27 cellular contexts compared by ENCODE assay signal in genomic region chr2:218863021-218863520, GRCh38. TPM values are rescaled to one million over a fixed set of nuclear protein-coding genes. Genes with fewer than 3 reads are reported as not detected.
DNase-seq lines count a peak whose midpoint lies in the region; ATAC-seq and TF ChIP-seq lines count a peak whose summit lies in the region.
"Had no signal": no experiment of that assay in that cellular context is flagged by ENCODE, and none has a peak within 500 bp of the region (broad histone marks: within the 10 kb centered on the region; RNA-seq: fewer than 3 reads in every experiment).

No MANE protein-coding gene starts in this region.

- no peaks in the 10 kb centered on the region for H3K36me3 Mint-ChIP-seq in natural killer cell treated with Interleukin-12 subunit alpha and Interleukin-12 subunit beta and Interleukin-15 and Interleukin-18, amount 100 ng/mL, for 72 hours
- H3K36me3 Mint-ChIP-seq in natural killer cell (no peaks in the 10 kb centered on the region), endodermal cell (ENCODE audit: low read depth) (no peaks in the 10 kb centered on the region), T-helper 17 cell (ENCODE audit: low read depth) (peaks cover 14% of the 10 kb centered on the region)
- H3K36me3 Mint-ChIP-seq: CD4-positive, alpha-beta memory T cell had no signal

- H3K4me1 Mint-ChIP-seq in natural killer cell treated with Interleukin-12 subunit alpha and Interleukin-12 subunit beta and Interleukin-15 and Interleukin-18, amount 100 ng/mL, for 72 hours (ENCODE audit: low read depth in 2 of 2), result peaks cover 4 to 8% of the 10 kb centered on the region in 2 donors
- H3K4me1 Mint-ChIP-seq in natural killer cell (peaks cover 0 to 13% of the 10 kb centered on the region in 2 donors), endodermal cell (peaks cover 13% of the 10 kb centered on the region), T-helper 17 cell (peaks cover 14% of the 10 kb centered on the region)

- 87 to 92% methylated on average over 2 to 3 of the region's 3 CpGs for whole genome bisulfite sequencing in endodermal cell (ENCODE audit: insufficient coverage in 1 of 2, insufficient read length in 1 of 2), 2 experiments
- 70 to 71% methylated on average over 3 of the region's 3 CpGs for WGBS in heart right ventricle, 2 donors

- no peak overlapping the region for H3K4me3 Mint-ChIP-seq in natural killer cell treated with Interleukin-12 subunit alpha and Interleukin-12 subunit beta and Interleukin-15 and Interleukin-18, amount 100 ng/mL, for 72 hours
- H3K4me3 Mint-ChIP-seq in natural killer cell (no peak overlapping the region), endodermal cell (no peak overlapping the region), T-helper 17 cell (no peak overlapping the region)
- H3K4me3 Mint-ChIP-seq: CD4-positive, alpha-beta memory T cell had no signal

- no peaks in the 10 kb centered on the region for H3K9me3 Mint-ChIP-seq in natural killer cell treated with Interleukin-12 subunit alpha and Interleukin-12 subunit beta and Interleukin-15 and Interleukin-18, amount 100 ng/mL, for 72 hours
- H3K9me3 Mint-ChIP-seq in natural killer cell (no peaks in the 10 kb centered on the region), endodermal cell (no peaks in the 10 kb centered on the region)
- H3K9me3 Mint-ChIP-seq: CD4-positive, alpha-beta memory T cell had no signal

- H3K4me3 ChIP-seq in endodermal cell (ENCODE audit: low read length) (no peak overlapping the region), heart right ventricle (no peak overlapping the region)
- H3K4me3 ChIP-seq: A549, GM12878 had no signal

- TF ChIP-seq CTCF in natural killer cell (IDR thresholded peaks at IDR 0.05) (no peak), endodermal cell (conservative IDR thresholded peaks at IDR 0.05) (no peak), heart right ventricle (IDR thresholded peaks at IDR 0.05) (no peak)

- no peaks in the 10 kb centered on the region for H3K36me3 ChIP-seq in endodermal cell (ENCODE audit: control insufficient read depth, insufficient read depth, low read length)
- no peaks in the 10 kb centered on the region for H3K36me3 ChIP-seq in heart right ventricle

- peaks cover 8% of the 10 kb centered on the region for H3K4me1 ChIP-seq in endodermal cell (ENCODE audit: control insufficient read depth, insufficient read depth, low read length)
- peaks cover 7 to 25% (median 16%) of the 10 kb centered on the region in 9 donors for H3K4me1 ChIP-seq in heart right ventricle

- H3K27ac Mint-ChIP-seq in natural killer cell treated with Interleukin-12 subunit alpha and Interleukin-12 subunit beta and Interleukin-15 and Interleukin-18, amount 100 ng/mL, for 72 hours, result no peak overlapping the region
- no peak overlapping the region for H3K27ac Mint-ChIP-seq in natural killer cell
- H3K27ac Mint-ChIP-seq in endodermal cell, result no peak overlapping the region
- no peak overlapping the region for H3K27ac Mint-ChIP-seq in T-helper 17 cell
- H3K27ac Mint-ChIP-seq: CD4-positive, alpha-beta memory T cell had no signal

- no peak overlapping the region for H3K9ac ChIP-seq in endodermal cell (ENCODE audit: extremely low read depth, low read length, poor library complexity, severe bottlenecking)

- H3K27me3 Mint-ChIP-seq in natural killer cell treated with Interleukin-12 subunit alpha and Interleukin-12 subunit beta and Interleukin-15 and Interleukin-18, amount 100 ng/mL, for 72 hours, result peaks cover 50 to 54% of the 10 kb centered on the region in 2 donors
- H3K27me3 Mint-ChIP-seq in natural killer cell (ENCODE audit: low read depth in 2 of 2) (peaks cover 56 to 63% of the 10 kb centered on the region in 2 donors), endodermal cell (ENCODE audit: insufficient read depth) (peaks cover 93% of the 10 kb centered on the region), T-helper 17 cell (peaks cover 83% of the 10 kb centered on the region)

- intact Hi-C loops in natural killer cell (cut with micrococcal nuclease), result no loop called here
- intact Hi-C loops in sciatic nerve (cut with DNase I), result no loop called here
- intact Hi-C loops in heart right ventricle (cut with DNase I), result no loop called here

- peaks cover 94% of the 10 kb centered on the region for H3K27me3 ChIP-seq in endodermal cell (ENCODE audit: control insufficient read depth, insufficient read depth, low read length, poor library complexity, severe bottlenecking)
- H3K27me3 ChIP-seq in heart right ventricle, result peaks cover 8 to 96% (median 85%) of the 10 kb centered on the region in 7 donors

- peak; percentile 18 for DNase-seq in natural killer cell treated with Interleukin-12 subunit alpha and Interleukin-12 subunit beta and Interleukin-15 and Interleukin-18, amount 100 ng/mL, for 72 hours (ENCODE audit: low spot score)
- DNase-seq in natural killer cell, result no peak
- peak; percentile 26 for DNase-seq in endodermal cell
- DNase-seq in sciatic nerve (ENCODE audit: low spot score), result peak; percentile 38
- no peak for DNase-seq in LoVo (ENCODE audit: low spot score)
- no peak for DNase-seq in T-helper 17 cell
- no peak for DNase-seq in heart right ventricle
- DNase-seq: AML-193; C1 segment of cervical spinal cord; CD4-positive, alpha-beta memory T cell; COR-L47; DMS53; GOT3; HCEC 1CT; IMR-90; KG1; NCI-H1048; NCI-H1417; NCI-H1694; NCI-H2029 treated with DMSO at 0.1 percent for 48 hours; NCI-H446 treated with DMSO at 0.1 percent for 48 hours; NCI-H526; NCI-H82; NK-92 treated with Interleukin-12 subunit alpha and Interleukin-12 subunit beta, amount 100 ng/mL, for 24 hours; PC-3 had no signal

- H3K27ac ChIP-seq in endodermal cell (ENCODE audit: low read depth, low read length) (no peak overlapping the region), heart right ventricle (no peak overlapping the region)
- H3K27ac ChIP-seq: A549 had no signal

- ATAC-seq in natural killer cell treated with Interleukin-12 subunit alpha and Interleukin-12 subunit beta and Interleukin-15 and Interleukin-18, amount 100 ng/mL, for 72 hours, result no peak
- ATAC-seq in natural killer cell (no peak), sciatic nerve (no peak), T-helper 17 cell (no peak), heart right ventricle (no peak)
- ATAC-seq: A549, GM12878, PC-3 had no signal

- no peaks in the 10 kb centered on the region for H3K9me3 ChIP-seq in endodermal cell (ENCODE audit: control insufficient read depth, low read length)
- no peaks in the 10 kb centered on the region for H3K9me3 ChIP-seq in T-helper 17 cell (ENCODE audit: control insufficient read depth, low read length, poor library complexity, severe bottlenecking)
- H3K9me3 ChIP-seq in heart right ventricle, result no peaks in the 10 kb centered on the region
- H3K9me3 ChIP-seq: A549 had no signal

RNA-seq across cellular contexts. Expression of gene WNT6, which starts 3.5 kb away (rescaled TPM):
- total RNA-seq in natural killer cell treated with Interleukin-12 subunit alpha and Interleukin-12 subunit beta and Interleukin-15 and Interleukin-18, amount 100 ng/mL, for 72 hours, result not detected
- total RNA-seq in natural killer cell (not detected), endodermal cell (not detected), sciatic nerve (23.3 TPM), T-helper 17 cell (not detected), heart right ventricle (1 to 10 TPM in 3 of 10 donors, under 1 TPM in 7; 0.15 to 2.9 (median 0.67) TPM)
- polyA plus RNA-seq in endodermal cell (2013, experiment 1 of 2), result not detected
- 0.21 TPM for polyA plus RNA-seq in endodermal cell (2013, experiment 2 of 2)
- polyA plus RNA-seq in heart right ventricle, result 1 to 10 TPM; 1.1 to 3.0 TPM
- total RNA-seq: IMR-90, PC-3 had no signal
- polyA plus RNA-seq: CD4-positive, alpha-beta memory T cell; IMR-90 had no signal

RNA-seq across cellular contexts. Expression of gene WNT10A, which starts 17.6 kb away (rescaled TPM):
- total RNA-seq in natural killer cell treated with Interleukin-12 subunit alpha and Interleukin-12 subunit beta and Interleukin-15 and Interleukin-18, amount 100 ng/mL, for 72 hours, result not detected
- total RNA-seq in natural killer cell (1 to 10 TPM in 2 of 3 donors, under 1 TPM in 1; 0.92 to 2.9 (median 2.9) TPM), endodermal cell (not detected), sciatic nerve (0.94 TPM), T-helper 17 cell (10 to 100 TPM in 1 of 2 donors, 1 to 10 TPM in 1; 5.5 to 14.4 TPM), heart right ventricle (under 1 TPM in 2 of 10 donors, not detected in 8; 0.28 to 0.56 TPM)
- polyA plus RNA-seq in endodermal cell (2013, experiment 1 of 2), result 0.89 TPM
- polyA plus RNA-seq in endodermal cell (2013, experiment 2 of 2), result 0.58 TPM
- polyA plus RNA-seq in heart right ventricle, result under 1 TPM; 0.01 to 0.07 TPM
- total RNA-seq: IMR-90 had no signal
- polyA plus RNA-seq: A549, IMR-90 had no signal

RNA-seq across cellular contexts. Expression of gene PRKAG3, which starts 31.5 kb away (rescaled TPM):
- total RNA-seq in natural killer cell treated with Interleukin-12 subunit alpha and Interleukin-12 subunit beta and Interleukin-15 and Interleukin-18, amount 100 ng/mL, for 72 hours, result not detected
- total RNA-seq in natural killer cell (not detected), endodermal cell (not detected), sciatic nerve (0.49 TPM), T-helper 17 cell (not detected), heart right ventricle (under 1 TPM in 3 of 10 donors, not detected in 7; 0.09 to 0.19 (median 0.15) TPM)
- polyA plus RNA-seq in endodermal cell (2013, experiment 1 of 2), result not detected
- polyA plus RNA-seq in endodermal cell (2013, experiment 2 of 2), result not detected
- polyA plus RNA-seq in heart right ventricle, result under 1 TPM in 1 of 2 donors, not detected in 1; 0.03 TPM
- total RNA-seq: CD4-positive, alpha-beta memory T cell; IMR-90; PC-3 had no signal
- polyA plus RNA-seq: A549; CD4-positive, alpha-beta memory T cell; IMR-90 had no signal

Comparison
In these comparisons a context has a peak if more than half of its experiments do, and no peak if none do; other contexts are left out.
1. DNase-seq: peak in natural killer cell treated with Interleukin-12 subunit alpha and Interleukin-12 subunit beta and Interleukin-15 and Interleukin-18, amount 100 ng/mL, for 72 hours (single experiment), endodermal cell (single experiment) and sciatic nerve (single experiment); none in natural killer cell (single experiment), LoVo (single experiment), T-helper 17 cell (0 of 3) and heart right ventricle (0 of 2).